8 cellular contexts compared by ENCODE assay signal in the genomic region with DNA sequence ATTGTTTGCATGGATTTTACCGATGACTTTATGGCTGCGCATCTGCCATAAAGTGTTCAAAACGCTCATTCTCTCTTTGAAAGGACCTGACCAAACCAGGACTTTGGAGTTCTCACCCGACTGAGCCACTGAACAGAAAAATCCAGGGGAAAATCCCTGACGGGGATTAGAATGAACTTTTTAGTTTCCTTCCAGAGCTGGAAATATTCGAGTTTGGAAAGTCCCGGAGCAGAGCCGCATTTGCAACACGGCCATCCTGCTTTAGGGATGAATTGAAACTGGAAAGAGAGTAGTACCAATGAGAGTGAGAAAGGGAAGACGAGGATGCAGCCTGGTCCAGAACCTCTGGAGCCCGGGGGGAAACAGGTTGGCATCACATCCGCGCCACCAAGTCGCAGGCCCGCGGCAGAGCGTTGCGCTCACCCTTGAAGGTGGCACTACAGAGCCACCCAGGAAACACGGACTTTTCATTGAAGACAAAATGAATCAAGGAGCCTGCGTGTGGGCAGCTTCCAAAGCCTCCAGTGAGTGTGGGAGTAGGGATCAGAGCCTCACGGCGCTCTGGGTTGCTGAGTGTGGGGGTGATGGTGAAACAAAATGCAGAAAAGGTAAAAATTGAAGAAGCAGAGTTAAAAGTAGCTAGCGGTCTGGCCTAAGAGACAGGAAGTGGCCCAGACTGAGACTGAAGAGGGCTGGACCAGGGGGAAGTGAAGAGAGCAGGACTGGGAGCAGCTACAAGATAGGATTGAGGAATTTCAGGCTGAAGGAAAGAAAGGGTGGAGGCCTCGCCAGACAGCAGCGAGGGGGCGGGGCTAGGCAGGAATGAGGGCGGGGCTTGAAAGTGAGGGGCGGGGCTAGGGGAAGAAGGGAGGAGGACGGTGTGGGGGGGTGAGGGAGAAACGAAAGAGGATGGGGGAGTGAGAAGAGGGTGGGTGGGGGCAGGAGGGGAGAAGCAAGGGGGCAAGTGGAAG. TPM values are rescaled to one million over a fixed set of nuclear protein-coding genes. Genes with fewer than 3 reads are reported as not detected.
A peak's percentile ranks its signal among the peaks of the same experiment; 100 is the strongest.
DNase-seq lines count a peak whose midpoint lies in the region; ATAC-seq and TF ChIP-seq lines count a peak whose summit lies in the region.

No MANE protein-coding gene starts in this region.

- no peaks in the 10 kb centered on the region for H3K9me3 ChIP-seq in left lung

- H3K27me3 Mint-ChIP-seq in IgD-negative memory B cell = no peaks in the 10 kb centered on the region

- peak overlapping the region; percentile 93 to 96 (median 95) for H3K27ac Mint-ChIP-seq in IgD-negative memory B cell

- H3K36me3 Mint-ChIP-seq in IgD-negative memory B cell = no peaks in the 10 kb centered on the region

- H3K4me3 Mint-ChIP-seq in IgD-negative memory B cell = peak overlapping the region; percentile 66 to 96 (median 92)

- no peaks in the 10 kb centered on the region for H3K9me3 Mint-ChIP-seq in IgD-negative memory B cell

- peak overlapping the region; percentile 81 for H3K4me3 ChIP-seq in choroid plexus epithelial cell (ENCODE audit: low read depth, low read length)
- peak overlapping the region; percentile 19 to 90 for H3K4me3 ChIP-seq in left lung

- TF ChIP-seq CTCF in choroid plexus epithelial cell (conservative IDR thresholded peaks at IDR 0.05; ENCODE audit: low read depth, low read length) (no peak), left lung (IDR thresholded peaks at IDR 0.05) (no peak)

- H3K27ac ChIP-seq in left lung = peak overlapping the region; percentile 95 to 96

- H3K36me3 ChIP-seq in left lung = no peaks in the 10 kb centered on the region

- peak; percentile 76 for DNase-seq in AG20443 (ENCODE audit: low spot score)
- DNase-seq in activated CD4-positive, alpha-beta T cell treated with anti-CD3 and anti-CD28 coated beads for 48 hours = peak; percentile 74
- peak; percentile 75 for DNase-seq in choroid plexus epithelial cell (ENCODE audit: low read depth)
- peak; percentile 63 to 82 for DNase-seq in left lung
- DNase-seq in stimulated activated CD4-positive, alpha-beta T cell treated with anti-CD3 and anti-CD28 coated beads, Interleukin-1b, Interleukin-23, amount 100 ng/mL, for 24 hours (ENCODE audit: low read depth in 4 of 4, low spot score in 1 of 4) = peak; percentile 25 to 57 (median 42)
- DNase-seq in NCI-H2171 (lab: John Stamatoyannopoulos, UW) = no peak
- no peak for DNase-seq in NCI-H2107 (lab: John Stamatoyannopoulos, UW)

- no peaks in the 10 kb centered on the region for H3K27me3 ChIP-seq in left lung

- intact Hi-C loops in left lung (cut with DNase I) = no loop called here

- peaks cover 24 to 37% (median 30%) of the 10 kb centered on the region in 3 donors for H3K4me1 Mint-ChIP-seq in IgD-negative memory B cell

- peak; percentile 68 for ATAC-seq in left lung

- H3K4me1 ChIP-seq in left lung = peaks cover 9 to 50% of the 10 kb centered on the region in 2 donors

RNA-seq across cellular contexts. Expression of a gene that starts 1.9 kb away (rescaled TPM):
- 2.7 TPM for polyA plus RNA-seq in IgD-negative memory B cell
- total RNA-seq in left lung = 10 to 100 TPM; 31.5 to 43.4 TPM

Comparison
In these comparisons a context has a peak if more than half of its experiments do, and no peak if none do; other contexts are left out.
1. DNase-seq: peak in AG20443 (single experiment), activated CD4-positive, alpha-beta T cell treated with anti-CD3 and anti-CD28 coated beads for 48 hours (single experiment), choroid plexus epithelial cell (single experiment), left lung (2 of 2) and stimulated activated CD4-positive, alpha-beta T cell treated with anti-CD3 and anti-CD28 coated beads, Interleukin-1b, Interleukin-23, amount 100 ng/mL, for 24 hours (4 of 4); none in NCI-H2171 (single experiment) and NCI-H2107 (single experiment).